In genomic region chr4:77003400-77003799, GRCh38 we compare ENCODE assay signal across 3 cellular contexts.
TF ChIP-seq lines count a peak whose summit lies in the region.

No MANE protein-coding gene starts in this region.

TF ChIP-seq in SK-N-SH, 30 proteins besides CTCF, POLR2A, EP300 and RAD21 (continued from another document and continues in another):
- TF ChIP-seq IRF3 (IDR thresholded peaks at IDR 0.05; ENCODE audit: low read depth, low read length) (no peak), REST (IDR thresholded peaks at IDR 0.05; ENCODE audit: low read depth, low read length) (no peak), MEF2A (IDR thresholded peaks at IDR 0.05; ENCODE audit: borderline replicate concordance, low read depth) (no peak), ELF1 (IDR thresholded peaks at IDR 0.05) (no peak), CHD2 (IDR thresholded peaks at IDR 0.05; ENCODE audit: low read length, partially characterized antibody) (no peak), FOXM1 (IDR thresholded peaks at IDR 0.05; ENCODE audit: low read depth) (no peak), NRF1 (IDR thresholded peaks at IDR 0.05; ENCODE audit: low read depth, low read length) (no peak), GATA2 (CRISPR knock-in tag; IDR thresholded peaks at IDR 0.05) (no peak), POLR2AphosphoS5 (IDR thresholded peaks at IDR 0.05; ENCODE audit: low read depth, low read length) (no peak), NFIC (IDR thresholded peaks at IDR 0.05; ENCODE audit: borderline replicate concordance) (no peak), ZBTB33 (IDR thresholded peaks at IDR 0.05; ENCODE audit: borderline replicate concordance, low read depth) (no peak), TCF12 (IDR thresholded peaks at IDR 0.05) (no peak), MAX (IDR thresholded peaks at IDR 0.05; ENCODE audit: low read depth) (no peak), YY1 (IDR thresholded peaks at IDR 0.05; ENCODE audit: low read depth) (no peak)

TF ChIP-seq in SK-N-SH treated with all-trans-retinoic acid at 6 μM for 48 hours, 23 proteins besides CTCF, POLR2A, EP300 and RAD21 (continued from another document):
- TF ChIP-seq POU6F1 (CRISPR knock-in tag; IDR thresholded peaks at IDR 0.05; ENCODE audit: borderline replicate concordance, low read depth), result no peak

TF ChIP-seq in GM23338, 12 proteins besides CTCF, POLR2A, EP300 and RAD21 (continued from another document):
- TF ChIP-seq REST (IDR thresholded peaks at IDR 0.05; ENCODE audit: unreplicated experiment) (no peak), CREB1 (CRISPR knock-in tag; IDR thresholded peaks at IDR 0.05; ENCODE audit: low read depth) (no peak), NANOG (IDR thresholded peaks at IDR 0.05; ENCODE audit: borderline replicate concordance) (no peak), ZNF462 (CRISPR knock-in tag; IDR thresholded peaks at IDR 0.05) (no peak)
